ENCODE assay signal across 1 cellular context in the genomic region with DNA sequence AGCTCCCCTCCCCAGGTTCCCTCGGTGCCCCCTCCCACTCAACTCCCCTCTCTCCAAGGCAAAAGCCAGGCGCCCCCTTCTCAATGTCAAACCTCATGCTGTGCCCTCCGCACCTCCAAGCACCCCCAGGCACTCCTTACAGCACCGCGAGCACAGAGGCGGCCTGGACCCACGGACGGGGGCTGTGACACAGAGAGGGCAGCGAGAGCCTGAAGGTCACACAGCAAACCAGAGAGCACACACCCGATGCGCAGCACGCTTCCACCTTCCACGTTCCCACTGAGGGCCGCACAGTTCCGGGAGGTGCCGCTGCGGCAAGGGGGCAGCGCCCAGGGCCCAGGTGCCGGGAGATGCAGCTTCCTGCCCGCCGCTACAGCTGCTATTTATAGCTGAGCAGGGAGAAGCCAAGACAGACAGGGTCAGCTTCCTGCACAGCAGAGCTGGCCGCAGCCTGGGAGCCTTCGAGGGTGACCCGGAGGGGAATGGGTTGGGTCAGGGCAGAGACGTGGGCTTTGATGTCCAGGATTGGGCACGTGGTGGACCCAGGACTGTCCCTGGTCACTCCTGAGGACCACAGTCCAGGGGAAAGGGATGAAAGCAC.
TF ChIP-seq lines count a peak whose summit lies in the region.

No MANE protein-coding gene starts in this region.

TF ChIP-seq in SK-N-SH treated with all-trans-retinoic acid at 6 μM for 48 hours, 23 proteins besides CTCF, POLR2A, EP300 and RAD21 (continued from another document):
- no peak for TF ChIP-seq TSHZ2 (CRISPR knock-in tag; IDR thresholded peaks at IDR 0.05)
